29 cellular contexts compared by ENCODE assay signal in the genomic region with DNA sequence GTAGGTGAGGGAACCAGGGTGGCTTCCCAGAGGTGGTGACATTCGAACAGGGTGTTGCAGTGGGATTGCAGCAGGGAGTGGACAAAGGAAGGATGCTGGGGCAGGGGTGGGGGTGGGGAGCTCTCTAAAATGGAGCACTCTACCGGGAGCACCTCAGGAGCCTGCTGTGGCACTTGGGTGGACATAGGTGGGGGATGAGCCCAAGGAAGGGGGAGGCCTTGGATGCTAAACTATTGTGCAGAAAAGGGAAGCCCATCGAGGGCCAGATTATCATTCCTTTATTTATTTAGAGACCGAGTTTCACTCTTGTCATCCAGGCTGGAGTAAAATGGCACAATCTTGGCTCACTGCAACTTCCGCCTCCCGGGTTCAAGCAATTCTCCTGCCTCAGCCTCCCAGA. TPM values are rescaled to one million over a fixed set of nuclear protein-coding genes. Genes with fewer than 3 reads are reported as not detected.
"Had no signal": no experiment of that assay in that cellular context is flagged by ENCODE, and none has a peak within 500 bp of the region (broad histone marks: within the 10 kb centered on the region; RNA-seq: fewer than 3 reads in every experiment).

No MANE protein-coding gene starts in this region.

- H3K36me3 Mint-ChIP-seq: memory B cell had no signal

- ATAC-seq: effector memory CD8-positive, alpha-beta T cell; esophagus mucosa; gastrocnemius medialis; heart right ventricle; left cardiac atrium; left lung; left ventricle myocardium superior had no signal

- H3K27me3 ChIP-seq: colonic mucosa had no signal

- H3K4me3 ChIP-seq: colonic mucosa, esophagus squamous epithelium, gastrocnemius medialis, heart right ventricle, left lung, lung had no signal

- H3K9me3 Mint-ChIP-seq: dendritic cell treated with granulocyte-macrophage colony-stimulating factor and Interleukin-4, amounts not matched to agents 40 ng/mL and 50 ng/mL, for 4 days; effector memory CD8-positive, alpha-beta T cell; endodermal cell; memory B cell had no signal

- H3K4me3 Mint-ChIP-seq: dendritic cell treated with granulocyte-macrophage colony-stimulating factor and Interleukin-4, amounts not matched to agents 40 ng/mL and 50 ng/mL, for 4 days; effector memory CD8-positive, alpha-beta T cell; endodermal cell; memory B cell had no signal

- FAIRE-seq: endometrium, islet of Langerhans, keratinocyte had no signal

- H3K9me3 ChIP-seq: colonic mucosa, esophagus squamous epithelium, gastrocnemius medialis, heart right ventricle, left lung had no signal

- H3K27ac ChIP-seq: colonic mucosa, epithelial cell of prostate, esophagus squamous epithelium, gastrocnemius medialis, heart right ventricle, left lung had no signal

- H3K36me3 ChIP-seq: colonic mucosa, esophagus squamous epithelium, gastrocnemius medialis, heart right ventricle, left lung had no signal

- H3K4me1 Mint-ChIP-seq: endodermal cell had no signal

- DNase-seq: colonic mucosa; cortex of kidney; effector CD8-positive, alpha-beta T cell; effector memory CD8-positive, alpha-beta T cell; endodermal cell; erythroblast; esophagus squamous epithelium; foreskin melanocyte; gastrocnemius medialis; glutamatergic neuron; head of caudate nucleus; heart right ventricle; hippocampal formation; left cardiac atrium; left lung; left ventricle myocardium superior; mammary epithelial cell; mesendoderm; midbrain had no signal

- H3K27ac Mint-ChIP-seq: dendritic cell treated with granulocyte-macrophage colony-stimulating factor and Interleukin-4, amounts not matched to agents 40 ng/mL and 50 ng/mL, for 4 days; effector memory CD8-positive, alpha-beta T cell; endodermal cell; memory B cell had no signal

RNA-seq across cellular contexts. Expression of a gene that starts 47.3 kb away (rescaled TPM):
- total RNA-seq: glomerular endothelial cell, heart right ventricle, left cardiac atrium, left ventricle myocardium superior, mononuclear cell had no signal
- polyA plus RNA-seq: heart right ventricle, keratinocyte, mammary epithelial cell had no signal
